ENCODE assay signal across 12 cellular contexts in the genomic region with DNA sequence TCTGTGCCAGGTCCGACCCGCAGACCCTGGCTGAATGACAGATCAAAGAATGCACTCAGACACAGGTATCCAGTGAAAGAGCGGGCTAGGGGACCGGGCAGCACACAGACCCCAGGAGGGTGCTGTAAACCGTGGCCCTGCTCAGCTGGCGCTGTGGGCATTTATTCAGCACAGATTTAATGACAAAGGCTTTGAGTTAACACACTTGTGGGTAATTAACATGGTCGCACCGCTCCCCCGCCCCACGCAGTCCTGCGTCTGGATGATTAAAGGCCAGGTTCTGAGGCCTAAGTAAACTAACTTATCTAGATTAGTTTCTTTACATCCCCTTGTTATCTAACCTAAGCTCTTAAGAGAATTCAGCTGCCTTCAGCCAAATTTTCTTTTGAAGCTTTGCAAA. TPM values are rescaled to one million over a fixed set of nuclear protein-coding genes. Genes with fewer than 3 reads are reported as not detected.
"Had no signal": no experiment of that assay in that cellular context is flagged by ENCODE, and none has a peak within 500 bp of the region (broad histone marks: within the 10 kb centered on the region; RNA-seq: fewer than 3 reads in every experiment).

No MANE protein-coding gene starts in this region.

- H2AFZ ChIP-seq: GM23248, GM23338 had no signal

- H3K9ac ChIP-seq: GM23248 had no signal

- H3K4me3 ChIP-seq: GM23248, GM23338, HAP-1 had no signal

- DNase-seq: GM23248, GOT3, H7, H9, HCEC 1CT, HFFc6 had no signal

- H3K4me3 Mint-ChIP-seq: GM23338, H9, HFFc6 had no signal

- H3K9me3 ChIP-seq: HAP-1 had no signal

- H3K9me3 Mint-ChIP-seq: HFFc6 had no signal

- H3K4me2 ChIP-seq: GM23338 had no signal

- H3K27ac ChIP-seq: GM23248 had no signal

- H3K27ac Mint-ChIP-seq: GM23338, HFFc6 had no signal

- ATAC-seq: GM23338, HCT116 had no signal

- FAIRE-seq: H1, H54 had no signal

- H3K36me3 ChIP-seq: HAP-1 had no signal

RNA-seq across cellular contexts. Expression of gene MAK, which starts 3.5 kb away (rescaled TPM):
- total RNA-seq: GM23248, HFFc6 had no signal

RNA-seq across cellular contexts. Expression of gene GCM2, which starts 47.0 kb away (rescaled TPM):
- total RNA-seq: GM23248, GM23338, H1, H4, H7, HFFc6 had no signal
- polyA plus RNA-seq: GM23248, GM23338 had no signal

RNA-seq across cellular contexts. Expression of gene SYCP2L, which starts 52.0 kb away (rescaled TPM):
- total RNA-seq: GM23248, HFFc6 had no signal
